Comparison of ENCODE assay signal across 9 cellular contexts in genomic region chr13:51502206-51502651, GRCh38. TPM values are rescaled to one million over a fixed set of nuclear protein-coding genes. Genes with fewer than 3 reads are reported as not detected.
DNase-seq lines count a peak whose midpoint lies in the region; ATAC-seq and TF ChIP-seq lines count a peak whose summit lies in the region.
"Had no signal": no experiment of that assay in that cellular context is flagged by ENCODE, and none has a peak within 500 bp of the region (broad histone marks: within the 10 kb centered on the region; RNA-seq: fewer than 3 reads in every experiment).

No MANE protein-coding gene starts in this region.

- H3K27me3 ChIP-seq in fibroblast of lung (ENCODE audit: control insufficient read depth, insufficient read depth, low read length) (no peaks in the 10 kb centered on the region), MG63 (no peaks in the 10 kb centered on the region), thyroid gland (no peaks in the 10 kb centered on the region)

- H4K20me1 ChIP-seq in fibroblast of lung (ENCODE audit: control insufficient read depth, extremely low read depth, insufficient read depth, low read length): no peaks in the 10 kb centered on the region

- TF ChIP-seq CTCF in fibroblast of lung (conservative IDR thresholded peaks at IDR 0.05 in 1 of 2, IDR thresholded peaks at IDR 0.05 in 1 of 2; ENCODE audit: low read depth in 1 of 2, low read length in 2 of 2) (no peak), thyroid gland (IDR thresholded peaks at IDR 0.05) (no peak)

- no peak overlapping the region for H3K4me2 ChIP-seq in fibroblast of lung (ENCODE audit: extremely low read depth, insufficient read depth, low read length)
- H3K4me2 ChIP-seq: smooth muscle cell had no signal

- H3K4me1 ChIP-seq in fibroblast of lung (ENCODE audit: control insufficient read depth, extremely low read depth, insufficient read depth, low read length) (peaks cover 4% of the 10 kb centered on the region), thyroid gland (no peaks in the 10 kb centered on the region)

- ATAC-seq in GM18502 (IDR thresholded peaks at IDR 0.05; ENCODE audit: poor library complexity, unreplicated experiment): peak; percentile 99
- peak; percentile 96 for ATAC-seq in GM21390 (IDR thresholded peaks at IDR 0.05; ENCODE audit: unreplicated experiment)
- ATAC-seq in HG03378 (IDR thresholded peaks at IDR 0.05; ENCODE audit: unreplicated experiment): peak; percentile 99

- POLR2A ChIA-PET in HEK293T (lab: Yijun Ruan, JAX): no interaction called here

- H3K27ac ChIP-seq in fibroblast of lung (ENCODE audit: insufficient read depth, low read length) (no peak overlapping the region), thyroid gland (no peak overlapping the region)

- H2AFZ ChIP-seq in fibroblast of lung (ENCODE audit: low read length): no peak overlapping the region

- no peak overlapping the region for H3K9ac ChIP-seq in fibroblast of lung (ENCODE audit: insufficient read depth, low read length)

- intact Hi-C loops in thyroid gland (cut with DNase I): no loop called here

- no peaks in the 10 kb centered on the region for H3K79me2 ChIP-seq in fibroblast of lung (ENCODE audit: control insufficient read depth, insufficient read depth, low read length)

- H3K4me3 ChIP-seq in fibroblast of lung (replicated peaks in 1 of 4; ENCODE audit: control extremely low read depth in 1 of 4, insufficient read depth in 1 of 4, low read depth in 3 of 4, low read length in 4 of 4): no peak overlapping the region
- no peak overlapping the region for H3K4me3 ChIP-seq in MG63
- no peak overlapping the region for H3K4me3 ChIP-seq in thyroid gland (replicated peaks in 1 of 3)
- H3K4me3 ChIP-seq: smooth muscle cell had no signal

- H3K9me3 ChIP-seq in fibroblast of lung (ENCODE audit: control insufficient read depth, insufficient read depth, low read depth, low read length) (no peaks in the 10 kb centered on the region), MG63 (no peaks in the 10 kb centered on the region; the same call in 1 of the 2 replicates), thyroid gland (no peaks in the 10 kb centered on the region)

- CTCF ChIA-PET in HEK293T (lab: Yijun Ruan, JAX): no interaction called here

- DNase-seq in fibroblast of lung (ENCODE audit: low read depth in 2 of 2): peak; percentile 37 to 58
- DNase-seq in MG63: no peak
- no peak for DNase-seq in HEK293T (ENCODE audit: extremely low spot score)
- no peak for DNase-seq in retina
- no peak for DNase-seq in thyroid gland

- TF ChIP-seq POLR2A in thyroid gland (IDR thresholded peaks at IDR 0.05): no peak

- H3K36me3 ChIP-seq in fibroblast of lung (ENCODE audit: control insufficient read depth, insufficient read depth, low read length) (no peaks in the 10 kb centered on the region), MG63 (no peaks in the 10 kb centered on the region; the same call in 1 of the 2 replicates), thyroid gland (no peaks in the 10 kb centered on the region)

TF ChIP-seq in HEK293T, 16 proteins besides CTCF, POLR2A, EP300 and RAD21:
- no peak for TF ChIP-seq L3MBTL2 (conservative IDR thresholded peaks at IDR 0.05)
- TF ChIP-seq BHLHE40 (IDR thresholded peaks at IDR 0.05; ENCODE audit: borderline replicate concordance): no peak
- TF ChIP-seq, protein P1, sequence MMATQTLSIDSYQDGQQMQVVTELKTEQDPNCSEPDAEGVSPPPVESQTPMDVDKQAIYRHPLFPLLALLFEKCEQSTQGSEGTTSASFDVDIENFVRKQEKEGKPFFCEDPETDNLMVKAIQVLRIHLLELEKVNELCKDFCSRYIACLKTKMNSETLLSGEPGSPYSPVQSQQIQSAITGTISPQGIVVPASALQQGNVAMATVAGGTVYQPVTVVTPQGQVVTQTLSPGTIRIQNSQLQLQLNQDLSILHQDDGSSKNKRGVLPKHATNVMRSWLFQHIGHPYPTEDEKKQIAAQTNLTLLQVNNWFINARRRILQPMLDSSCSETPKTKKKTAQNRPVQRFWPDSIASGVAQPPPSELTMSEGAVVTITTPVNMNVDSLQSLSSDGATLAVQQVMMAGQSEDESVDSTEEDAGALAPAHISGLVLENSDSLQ (IDR thresholded peaks at IDR 0.05): no peak
- TF ChIP-seq SP1 (IDR thresholded peaks at IDR 0.05): no peak
- TF ChIP-seq FOXA1 (IDR thresholded peaks at IDR 0.05): no peak
- TF ChIP-seq ARNT (IDR thresholded peaks at IDR 0.05): no peak
- TF ChIP-seq TARDBP (IDR thresholded peaks at IDR 0.05): no peak
- TF ChIP-seq ELF4 (IDR thresholded peaks at IDR 0.05): no peak
- no peak for TF ChIP-seq CTBP1 (IDR thresholded peaks at IDR 0.05; ENCODE audit: borderline replicate concordance)
- no peak for TF ChIP-seq FOXK2 (IDR thresholded peaks at IDR 0.05)

RNA-seq across cellular contexts. Expression of gene INTS6, which starts 49.4 kb away (rescaled TPM):
- total RNA-seq in fibroblast of lung (51.6 and 66.7 TPM in 2 replicates), thyroid gland (10 to 100 TPM; 42.1 to 53.7 (median 45.4) TPM)
- polyA plus RNA-seq in fibroblast of lung: 23.5 and 29.3 TPM in 2 replicates
- 17.0 and 21.3 TPM in 2 replicates for polyA plus RNA-seq in fibroblast of lung (2012)
- 13.0 and 22.4 TPM in 2 replicates for polyA minus RNA-seq in fibroblast of lung (ENCODE audit: low replicate concordance)
- total RNA-seq in MG63 (2014; rRNA removed; shearing (Covaris generic); ENCODE audit: low replicate concordance): 15.6 and 22.6 TPM in 2 replicates

Comparison
In these comparisons a context has a peak if more than half of its experiments do, and no peak if none do; other contexts are left out.
1. DNase-seq: peak in fibroblast of lung (2 of 2); none in MG63 (single experiment), HEK293T (single experiment), retina (single experiment) and thyroid gland (0 of 2).
2. Peak in every context shown above with its lines, with median percentiles within 50 percentile points of each other: ATAC-seq.